In genomic region chr1:72946901-72947505, GRCh38 we compare ENCODE assay signal across 23 cellular contexts.
DNase-seq lines count a peak whose midpoint lies in the region; ATAC-seq, FAIRE-seq and TF ChIP-seq lines count a peak whose summit lies in the region.
"Had no signal": no experiment of that assay in that cellular context is flagged by ENCODE, and none has a peak within 500 bp of the region (broad histone marks: within the 10 kb centered on the region; RNA-seq: fewer than 3 reads in every experiment).

No MANE protein-coding gene starts in this region.

- no peak for TF ChIP-seq CTCF in GM23338 (conservative IDR thresholded peaks at IDR 0.05; ENCODE audit: low read depth in 2 of 2)
- no peak for TF ChIP-seq CTCF in astrocyte (IDR thresholded peaks at IDR 0.05; ENCODE audit: insufficient read depth, low read depth, low read length)
- TF ChIP-seq CTCF in parathyroid adenoma (IDR thresholded peaks at IDR 0.05) = no peak
- no peak for TF ChIP-seq CTCF in upper lobe of right lung (IDR thresholded peaks at IDR 0.05)

- H3K36me3 Mint-ChIP-seq in GM23338 (ENCODE audit: low read depth) (0 out of 3 replicates have a peak, but pooled peaks cover 2% of the 10 kb centered on the region), astrocyte (ENCODE audit: low read depth, unreplicated experiment) (no peaks in the 10 kb centered on the region)
- H3K36me3 Mint-ChIP-seq: IgD-negative memory B cell had no signal

- intact Hi-C loops in upper lobe of right lung (cut with DNase I) = no loop called here

- H3K4me1 ChIP-seq in GM23338 (ENCODE audit: insufficient read depth) (peaks cover 37% of the 10 kb centered on the region), astrocyte (ENCODE audit: insufficient read depth, low read length) (no peaks in the 10 kb centered on the region), parathyroid adenoma (no peaks in the 10 kb centered on the region), upper lobe of right lung (no peaks in the 10 kb centered on the region)

- peaks cover 38% of the 10 kb centered on the region for H3K4me1 Mint-ChIP-seq in GM23338
- H3K4me1 Mint-ChIP-seq in astrocyte (ENCODE audit: low read depth, unreplicated experiment) = peaks cover 3% of the 10 kb centered on the region

- H3K27me3 Mint-ChIP-seq in GM23338 (ENCODE audit: insufficient read depth, low read depth, poor library complexity) = peaks cover 5% of the 10 kb centered on the region
- H3K27me3 Mint-ChIP-seq in astrocyte (ENCODE audit: low read depth, unreplicated experiment) = no peaks in the 10 kb centered on the region
- H3K27me3 Mint-ChIP-seq: IgD-negative memory B cell had no signal

- H2AFZ ChIP-seq in GM23338 = no peak overlapping the region
- H2AFZ ChIP-seq in astrocyte (ENCODE audit: low read depth, low read length) = no peak overlapping the region
- H2AFZ ChIP-seq in parathyroid adenoma = no peak overlapping the region

- H4K20me1 ChIP-seq in GM23338 (replicated peaks; ENCODE audit: insufficient read depth) (no peaks in the 10 kb centered on the region), astrocyte (ENCODE audit: insufficient read depth, low read length) (no peaks in the 10 kb centered on the region)

- H3K9me3 Mint-ChIP-seq in GM23338 (no peaks in the 10 kb centered on the region), astrocyte (ENCODE audit: unreplicated experiment) (no peaks in the 10 kb centered on the region)

- H3K4me3 ChIP-seq in GM23338 (no peak overlapping the region), astrocyte (ENCODE audit: insufficient read depth, low read depth, low read length) (no peak overlapping the region), parathyroid adenoma (ENCODE audit: low read depth, low read length) (peak overlapping the region; percentile 27), upper lobe of right lung (no peak overlapping the region)

- H3K27me3 ChIP-seq in GM23338 (ENCODE audit: insufficient read depth) (no peaks in the 10 kb centered on the region), astrocyte (ENCODE audit: insufficient read depth, low read length) (no peaks in the 10 kb centered on the region), parathyroid adenoma (ENCODE audit: control insufficient read depth, insufficient read depth, low read length) (no peaks in the 10 kb centered on the region), upper lobe of right lung (no peaks in the 10 kb centered on the region)

- FAIRE-seq in astrocyte (lab: Jason Lieb, UNC) = no peak
- FAIRE-seq: D721Med, GM18507 had no signal

- H3K4me2 ChIP-seq in GM23338 (peak overlapping the region; percentile 4; the same call in 1 of the 2 replicates), astrocyte (ENCODE audit: low read length) (no peak overlapping the region), parathyroid adenoma (ENCODE audit: low read length) (peak overlapping the region; percentile 36)

- H3K9me3 ChIP-seq in astrocyte (ENCODE audit: insufficient read depth, low read depth, low read length) (no peaks in the 10 kb centered on the region), parathyroid adenoma (ENCODE audit: control insufficient read depth, low read length) (no peaks in the 10 kb centered on the region), upper lobe of right lung (no peaks in the 10 kb centered on the region)

- H3K4me3 Mint-ChIP-seq in GM23338 (no peak overlapping the region), astrocyte (ENCODE audit: unreplicated experiment) (no peak overlapping the region)
- H3K4me3 Mint-ChIP-seq: IgD-negative memory B cell had no signal

- peak overlapping the region; percentile 60 for H3K27ac Mint-ChIP-seq in GM23338
- H3K27ac Mint-ChIP-seq in astrocyte (ENCODE audit: unreplicated experiment) = no peak overlapping the region
- H3K27ac Mint-ChIP-seq: IgD-negative memory B cell had no signal

- H3K9me2 ChIP-seq in GM23338 (ENCODE audit: insufficient read depth) = no peaks in the 10 kb centered on the region

- TF ChIP-seq POLR2A in erythroblast (IDR thresholded peaks at IDR 0.05; ENCODE audit: low read length) = no peak

- H3K27ac ChIP-seq in GM23338 (ENCODE audit: low read depth) (peak overlapping the region; percentile 12; the same call in 1 of the 2 replicates), astrocyte (ENCODE audit: low read depth, low read length) (no peak overlapping the region), parathyroid adenoma (no peak overlapping the region), upper lobe of right lung (no peak overlapping the region)
- H3K27ac ChIP-seq: C4-2B had no signal

- H3K9ac ChIP-seq in astrocyte (ENCODE audit: low read length) (no peak overlapping the region), parathyroid adenoma (no peak overlapping the region)

- DNase-seq in GM23338 (ENCODE audit: low spot score) = no peak
- DNase-seq in astrocyte (ENCODE audit: low read depth) = peak; percentile 21
- peak; percentile 3 for DNase-seq in iris pigment epithelial cell (ENCODE audit: low read depth)
- DNase-seq in erythroblast (lab: John Stamatoyannopoulos, UW) = no peak
- DNase-seq in cerebellar cortex (ENCODE audit: low spot score) = no peak
- no peak for DNase-seq in upper lobe of right lung
- DNase-seq: 8988T, DMS53, GDM1, Karpas-422, MV-4-11, NCI-H1105 treated with DMSO at 0.1 percent for 48 hours, NCI-H2029 treated with DMSO at 0.1 percent for 48 hours, NCI-H226, NCI-H510A treated with DMSO at 0.1 percent for 48 hours, NCI-H748 treated with DMSO at 0.1 percent for 48 hours had no signal

- H3K36me3 ChIP-seq in GM23338 (ENCODE audit: insufficient read depth) (no peaks in the 10 kb centered on the region), astrocyte (ENCODE audit: insufficient read depth, low read length) (no peaks in the 10 kb centered on the region), parathyroid adenoma (ENCODE audit: control insufficient read depth, insufficient read depth, low read length) (no peaks in the 10 kb centered on the region), upper lobe of right lung (no peaks in the 10 kb centered on the region)

- no peak for ATAC-seq in GM23338
- ATAC-seq in GM19328 (IDR thresholded peaks at IDR 0.05; ENCODE audit: unreplicated experiment) = no peak
- no peak for ATAC-seq in upper lobe of right lung
- ATAC-seq: Panc1 had no signal

- H3K79me2 ChIP-seq in GM23338 (replicated peaks; ENCODE audit: insufficient read depth) (no peaks in the 10 kb centered on the region), astrocyte (ENCODE audit: insufficient read depth, low read length) (no peaks in the 10 kb centered on the region), parathyroid adenoma (no peaks in the 10 kb centered on the region)

- H3F3A ChIP-seq in GM23338 (replicated peaks; ENCODE audit: low read depth) = no peaks in the 10 kb centered on the region

TF ChIP-seq in GM23338, 12 proteins besides CTCF, POLR2A, EP300 and RAD21 (continues in another document):
- TF ChIP-seq JUNB (IDR thresholded peaks at IDR 0.05; ENCODE audit: unreplicated experiment) (no peak), STAT1 (IDR thresholded peaks at IDR 0.05; ENCODE audit: unreplicated experiment) (no peak), CREB1 (CRISPR knock-in tag; IDR thresholded peaks at IDR 0.05; ENCODE audit: low read depth) (no peak), POLR2AphosphoS5 (IDR thresholded peaks at IDR 0.05; ENCODE audit: low read depth) (no peak)

Comparison
In these comparisons a context has a peak if more than half of its experiments do, and no peak if none do; other contexts are left out.
1. DNase-seq: peak in astrocyte (single experiment) and iris pigment epithelial cell (single experiment); none in GM23338 (single experiment), erythroblast (0 of 2), cerebellar cortex (single experiment) and upper lobe of right lung (single experiment).